In the genomic region with DNA sequence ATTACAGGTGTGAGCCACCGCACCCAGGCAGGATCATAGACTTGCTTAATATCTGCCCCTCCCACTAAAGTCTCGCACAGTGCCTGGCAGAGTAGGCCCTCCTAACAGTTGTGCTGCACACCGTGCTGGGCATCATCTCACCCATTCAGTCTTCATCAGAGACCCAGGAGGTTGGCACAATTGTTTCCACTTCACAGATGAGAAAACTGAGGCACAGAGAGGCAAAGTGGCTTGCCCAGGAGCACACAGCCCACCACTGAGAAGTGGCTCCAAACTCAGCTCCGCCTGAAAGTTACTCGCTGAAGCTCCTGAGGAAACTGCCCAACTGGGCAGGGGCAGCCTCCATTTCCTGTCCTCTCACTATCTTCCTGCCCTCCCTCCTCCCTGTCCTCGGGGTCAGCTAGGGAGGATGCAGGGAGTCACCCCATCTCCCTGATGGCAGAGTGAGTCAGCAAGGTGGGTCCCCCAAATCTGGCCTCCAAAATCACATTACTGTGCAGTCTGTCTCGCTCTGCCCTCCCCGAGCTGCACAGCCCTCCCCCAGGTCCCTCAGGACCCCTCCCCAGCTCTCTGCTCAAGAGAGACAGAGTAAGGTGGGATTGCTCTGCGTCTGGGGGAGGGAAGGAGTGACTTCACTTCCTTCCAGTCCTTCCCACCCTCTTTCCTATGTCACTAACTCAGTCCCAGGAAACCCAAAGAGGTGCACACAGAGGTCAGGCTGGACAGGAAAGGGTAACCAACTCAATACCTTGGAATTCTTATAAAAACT, we compare ENCODE assay signal across 18 cellular contexts. TPM values are rescaled to one million over a fixed set of nuclear protein-coding genes. Genes with fewer than 3 reads are reported as not detected.
DNase-seq lines count a peak whose midpoint lies in the region; ATAC-seq and TF ChIP-seq lines count a peak whose summit lies in the region.
"Had no signal": no experiment of that assay in that cellular context is flagged by ENCODE, and none has a peak within 500 bp of the region (broad histone marks: within the 10 kb centered on the region; RNA-seq: fewer than 3 reads in every experiment).

No MANE protein-coding gene starts in this region.

- no peaks in the 10 kb centered on the region for H3K9me3 ChIP-seq in Panc1 (ENCODE audit: control insufficient read depth, insufficient read depth, low read depth, low read length)
- H3K9me3 ChIP-seq in endodermal cell (ENCODE audit: control insufficient read depth, low read length) = no peaks in the 10 kb centered on the region
- H3K9me3 ChIP-seq: A549; BLaER1 treated with 17β-estradiol and CSF1 and Interleukin-3, amounts not matched to agents 10 nM and 100 nM had no signal

- in situ Hi-C loops in Panc1 (cut with HindIII; ENCODE audit: low pct_unique_long_range_greater_than_20kb, low sequenced_read_pairs) = no loop called here

- H3K9me3 Mint-ChIP-seq in activated naive CD4-positive, alpha-beta T cell treated with anti-CD3 and anti-CD28 coated beads, Interleukin-2, amount 50 U/mL, for 24 hours = no peaks in the 10 kb centered on the region
- H3K9me3 Mint-ChIP-seq in endodermal cell = no peaks in the 10 kb centered on the region
- no peaks in the 10 kb centered on the region for H3K9me3 Mint-ChIP-seq in stimulated activated effector memory CD8-positive, alpha-beta T cell treated with anti-CD3 and anti-CD28 coated beads, Interleukin-12 subunit alpha, Interleukin-12 subunit beta, amount 100 ng/mL, for 72 hours
- H3K9me3 Mint-ChIP-seq: activated CD4-positive, alpha-beta T cell treated with anti-CD3 and anti-CD28 coated beads, Interleukin-2, amount 10 ng/mL, durations not matched to agents 24 days and 14 days had no signal

- H3K4me3 ChIP-seq in Panc1 (ENCODE audit: low read depth in 2 of 2, low read length in 2 of 2) (no peak overlapping the region), endodermal cell (ENCODE audit: low read length) (no peak overlapping the region)
- H3K4me3 ChIP-seq: A549; BLaER1 treated with 17β-estradiol and CSF1 and Interleukin-3, amounts not matched to agents 10 nM and 100 nM had no signal

- 90 to 93% methylated on average over 7 to 8 of the region's 9 CpGs for WGBS in endodermal cell (ENCODE audit: insufficient coverage in 1 of 2, insufficient read length in 1 of 2), 2 experiments

- H3K27ac ChIP-seq in Panc1 (ENCODE audit: low read length) (no peak overlapping the region), endodermal cell (ENCODE audit: low read depth, low read length) (no peak overlapping the region)
- H3K27ac ChIP-seq: BLaER1 treated with 17β-estradiol and CSF1 and Interleukin-3, amounts not matched to agents 10 nM and 100 nM had no signal

- no peak for DNase-seq in activated naive CD4-positive, alpha-beta T cell treated with anti-CD3 and anti-CD28 coated beads, Interleukin-2, amount 50 U/mL, for 16 hours
- DNase-seq in Panc1 (ENCODE audit: low read depth, low spot score) (no peak), endodermal cell (no peak), GM03348 (ENCODE audit: low spot score) (no peak), NCI-H774 (lab: John Stamatoyannopoulos, UW) (no peak), NCI-H128 (lab: John Stamatoyannopoulos, UW; ENCODE audit: unreplicated experiment) (no peak)
- DNase-seq in stimulated activated effector memory CD8-positive, alpha-beta T cell treated with anti-CD3 and anti-CD28 coated beads, Interleukin-12 subunit alpha, Interleukin-12 subunit beta, amount 100 ng/mL, for 72 hours (ENCODE audit: low spot score in 2 of 2) = no peak
- DNase-seq: activated CD4-positive, alpha-beta T cell treated with anti-CD3 and anti-CD28 coated beads, Interleukin-2, amount 10 ng/mL, durations not matched to agents 24 days and 14 days; activated CD8-positive, alpha-beta memory T cell treated with anti-CD3 and anti-CD28 coated beads, Interleukin-2, amount 50 U/mL, for 48 hours; activated gamma-delta T cell treated with Interleukin-2 at 50 U/mL for 16 hours; foreskin melanocyte; KBM-7; kidney; MV-4-11; NCI-H2029 treated with DMSO at 0.1 percent for 48 hours had no signal

- no peak overlapping the region for H3K9ac ChIP-seq in endodermal cell (ENCODE audit: extremely low read depth, low read length, poor library complexity, severe bottlenecking)
- H3K9ac ChIP-seq: BLaER1 treated with 17β-estradiol and CSF1 and Interleukin-3, amounts not matched to agents 10 nM and 100 nM had no signal

- no peak for TF ChIP-seq CTCF in Panc1 (IDR thresholded peaks at IDR 0.05)
- no peak for TF ChIP-seq CTCF in endodermal cell (conservative IDR thresholded peaks at IDR 0.05)

- intact Hi-C loops in Panc1 (cut with micrococcal nuclease; ENCODE audit: unreplicated experiment) = no loop called here

- H3K4me3 Mint-ChIP-seq in activated naive CD4-positive, alpha-beta T cell treated with anti-CD3 and anti-CD28 coated beads, Interleukin-2, amount 50 U/mL, for 24 hours = no peak overlapping the region
- H3K4me3 Mint-ChIP-seq in endodermal cell = no peak overlapping the region
- no peak overlapping the region for H3K4me3 Mint-ChIP-seq in stimulated activated effector memory CD8-positive, alpha-beta T cell treated with anti-CD3 and anti-CD28 coated beads, Interleukin-12 subunit alpha, Interleukin-12 subunit beta, amount 100 ng/mL, for 72 hours
- H3K4me3 Mint-ChIP-seq: activated CD4-positive, alpha-beta T cell treated with anti-CD3 and anti-CD28 coated beads, Interleukin-2, amount 10 ng/mL, durations not matched to agents 24 days and 14 days had no signal

- POLR2A ChIA-PET in Panc1 (lab: Charles Lee) = no interaction called here

- H3K4me1 Mint-ChIP-seq in activated naive CD4-positive, alpha-beta T cell treated with anti-CD3 and anti-CD28 coated beads, Interleukin-2, amount 50 U/mL, for 24 hours = peaks cover 68% of the 10 kb centered on the region
- H3K4me1 Mint-ChIP-seq in endodermal cell = peaks cover 4% of the 10 kb centered on the region
- H3K4me1 Mint-ChIP-seq in stimulated activated effector memory CD8-positive, alpha-beta T cell treated with anti-CD3 and anti-CD28 coated beads, Interleukin-12 subunit alpha, Interleukin-12 subunit beta, amount 100 ng/mL, for 72 hours = peaks cover 39% of the 10 kb centered on the region

- H3K27me3 ChIP-seq in Panc1 (ENCODE audit: control insufficient read depth, insufficient read depth, low read length) = no peaks in the 10 kb centered on the region
- H3K27me3 ChIP-seq in endodermal cell (ENCODE audit: control insufficient read depth, insufficient read depth, low read length, poor library complexity, severe bottlenecking) = peaks cover 7% of the 10 kb centered on the region

- H3K36me3 Mint-ChIP-seq in activated naive CD4-positive, alpha-beta T cell treated with anti-CD3 and anti-CD28 coated beads, Interleukin-2, amount 50 U/mL, for 24 hours = peaks cover 20% of the 10 kb centered on the region
- H3K36me3 Mint-ChIP-seq in endodermal cell (ENCODE audit: low read depth) = peaks cover 3% of the 10 kb centered on the region
- H3K36me3 Mint-ChIP-seq in stimulated activated effector memory CD8-positive, alpha-beta T cell treated with anti-CD3 and anti-CD28 coated beads, Interleukin-12 subunit alpha, Interleukin-12 subunit beta, amount 100 ng/mL, for 72 hours = peaks cover 39% of the 10 kb centered on the region

- H3K27me3 Mint-ChIP-seq in activated naive CD4-positive, alpha-beta T cell treated with anti-CD3 and anti-CD28 coated beads, Interleukin-2, amount 50 U/mL, for 24 hours = no peaks in the 10 kb centered on the region
- peaks cover 10% of the 10 kb centered on the region for H3K27me3 Mint-ChIP-seq in endodermal cell (ENCODE audit: insufficient read depth)
- H3K27me3 Mint-ChIP-seq: activated CD4-positive, alpha-beta T cell treated with anti-CD3 and anti-CD28 coated beads, Interleukin-2, amount 10 ng/mL, durations not matched to agents 24 days and 14 days had no signal

- H3K27ac Mint-ChIP-seq in activated naive CD4-positive, alpha-beta T cell treated with anti-CD3 and anti-CD28 coated beads, Interleukin-2, amount 50 U/mL, for 24 hours = peak overlapping the region; percentile 57
- H3K27ac Mint-ChIP-seq in endodermal cell = peak overlapping the region; percentile 11
- H3K27ac Mint-ChIP-seq in stimulated activated effector memory CD8-positive, alpha-beta T cell treated with anti-CD3 and anti-CD28 coated beads, Interleukin-12 subunit alpha, Interleukin-12 subunit beta, amount 100 ng/mL, for 72 hours = peak overlapping the region; percentile 74
- H3K27ac Mint-ChIP-seq: activated CD4-positive, alpha-beta T cell treated with anti-CD3 and anti-CD28 coated beads, Interleukin-2, amount 10 ng/mL, durations not matched to agents 24 days and 14 days had no signal

- CTCF ChIA-PET in Panc1 (lab: Charles Lee) = no interaction called here

- BruUV-seq in Panc1 (replicated peaks; lab: Mats Ljungman, UMichigan) = no TSS peak

- H3K4me1 ChIP-seq in Panc1 (ENCODE audit: control insufficient read depth, insufficient read depth, low read length) = peaks cover 8% of the 10 kb centered on the region; the same call in 1 of the 2 replicates
- H3K4me1 ChIP-seq in endodermal cell (ENCODE audit: control insufficient read depth, insufficient read depth, low read length) = peaks cover 4% of the 10 kb centered on the region

- H3K36me3 ChIP-seq in Panc1 (ENCODE audit: control insufficient read depth, insufficient read depth, low read length) = no peaks in the 10 kb centered on the region
- H3K36me3 ChIP-seq in endodermal cell (ENCODE audit: control insufficient read depth, insufficient read depth, low read length) = no peaks in the 10 kb centered on the region

- 0 out of 2 replicates have a peak, but pooled peaks have one; percentile 29 for ATAC-seq in Panc1
- ATAC-seq in stimulated activated effector memory CD8-positive, alpha-beta T cell treated with anti-CD3 and anti-CD28 coated beads, Interleukin-12 subunit alpha, Interleukin-12 subunit beta, amount 100 ng/mL, for 72 hours = no peak
- ATAC-seq: A549 had no signal

RNA-seq across cellular contexts. Expression of a gene that starts 5.7 kb away (rescaled TPM):
- total RNA-seq in Panc1 (2021; ENCODE audit: unreplicated experiment) (26.7 TPM), endodermal cell (1 to 10 TPM; 6.9 to 9.1 TPM)
- 27.4 TPM for polyA plus RNA-seq in Panc1 (2012; ENCODE audit: insufficient read length)
- polyA plus RNA-seq in endodermal cell (2013, experiment 1 of 2) = 8.2 TPM
- 8.4 TPM for polyA plus RNA-seq in endodermal cell (2013, experiment 2 of 2)

RNA-seq across cellular contexts. Expression of a gene that starts 29.2 kb away (rescaled TPM):
- total RNA-seq in Panc1 (2021; ENCODE audit: unreplicated experiment) (69.7 TPM), endodermal cell (10 to 100 TPM; 19.6 to 27.6 TPM)
- 51.4 TPM for polyA plus RNA-seq in Panc1 (2012; ENCODE audit: insufficient read length)
- polyA plus RNA-seq in endodermal cell (2013, experiment 1 of 2) = 25.2 TPM
- 24.0 TPM for polyA plus RNA-seq in endodermal cell (2013, experiment 2 of 2)

Comparison
In these comparisons a context has a peak if more than half of its experiments do, and no peak if none do; other contexts are left out.
1. H3K27ac Mint-ChIP-seq: peak in every context shown above with its lines; median percentile 74 in stimulated activated effector memory CD8-positive, alpha-beta T cell treated with anti-CD3 and anti-CD28 coated beads, Interleukin-12 subunit alpha, Interleukin-12 subunit beta, amount 100 ng/mL, for 72 hours; 57 in activated naive CD4-positive, alpha-beta T cell treated with anti-CD3 and anti-CD28 coated beads, Interleukin-2, amount 50 U/mL, for 24 hours; 11 in endodermal cell.